In genomic region chr1:227082999-227083746, GRCh38 we compare ENCODE assay signal across 28 cellular contexts.
"Had no signal": no experiment of that assay in that cellular context is flagged by ENCODE, and none has a peak within 500 bp of the region (broad histone marks: within the 10 kb centered on the region; RNA-seq: fewer than 3 reads in every experiment).

No MANE protein-coding gene starts in this region.

- H3K4me1 ChIP-seq: colonic mucosa, esophagus muscularis mucosa, esophagus squamous epithelium, foreskin keratinocyte, gastrocnemius medialis, gastroesophageal sphincter, heart left ventricle, heart right ventricle had no signal

- H3K27me3 ChIP-seq: colonic mucosa, dorsolateral prefrontal cortex, esophagus muscularis mucosa, esophagus squamous epithelium, foreskin keratinocyte, gastrocnemius medialis, gastroesophageal sphincter, heart left ventricle, heart right ventricle had no signal

- H3K9me3 ChIP-seq: colonic mucosa, esophagus muscularis mucosa, esophagus squamous epithelium, gastrocnemius medialis had no signal

- H3K27ac Mint-ChIP-seq: dendritic cell treated with granulocyte-macrophage colony-stimulating factor and Interleukin-4, amounts not matched to agents 40 ng/mL and 50 ng/mL, for 4 days; effector memory CD8-positive, alpha-beta T cell; endodermal cell had no signal

- H3K27ac ChIP-seq: colonic mucosa, coronary artery, dorsolateral prefrontal cortex, epithelial cell of prostate, esophagus muscularis mucosa, esophagus squamous epithelium, foreskin keratinocyte, gastrocnemius medialis, gastroesophageal sphincter, heart left ventricle, heart right ventricle had no signal

- H3K4me3 Mint-ChIP-seq: dendritic cell treated with granulocyte-macrophage colony-stimulating factor and Interleukin-4, amounts not matched to agents 40 ng/mL and 50 ng/mL, for 4 days; effector memory CD8-positive, alpha-beta T cell; endodermal cell had no signal

- H3K4me1 Mint-ChIP-seq: endodermal cell had no signal

- H3K36me3 ChIP-seq: colonic mucosa, gastrocnemius medialis had no signal

- DNase-seq: colonic mucosa; cortex of kidney; dermis blood vessel endothelial cell; dorsolateral prefrontal cortex; effector CD4-positive, alpha-beta T cell; effector CD8-positive, alpha-beta T cell; effector memory CD4-positive, alpha-beta T cell; effector memory CD8-positive, alpha-beta T cell; endodermal cell; erythroblast; esophagus squamous epithelium; foreskin fibroblast; foreskin keratinocyte; foreskin melanocyte; gastrocnemius medialis; glutamatergic neuron; head of caudate nucleus; heart left ventricle; heart right ventricle had no signal

- H3K27me3 Mint-ChIP-seq: dendritic cell treated with granulocyte-macrophage colony-stimulating factor and Interleukin-4, amounts not matched to agents 40 ng/mL and 50 ng/mL, for 4 days had no signal

- FAIRE-seq: colon, endometrium, endothelial cell of umbilical vein, frontal cortex had no signal

- H3K4me3 ChIP-seq: colonic mucosa, coronary artery, dorsolateral prefrontal cortex, esophagus muscularis mucosa, esophagus squamous epithelium, gastrocnemius medialis, gastroesophageal sphincter, heart left ventricle, heart right ventricle had no signal
